ENCODE assay signal across 8 cellular contexts in genomic region chr6:13355043-13355945, GRCh38. TPM values are rescaled to one million over a fixed set of nuclear protein-coding genes. Genes with fewer than 3 reads are reported as not detected.
A peak's percentile ranks its signal among the peaks of the same experiment; 100 is the strongest.
DNase-seq lines count a peak whose midpoint lies in the region; ATAC-seq and TF ChIP-seq lines count a peak whose summit lies in the region.

No MANE protein-coding gene starts in this region.

- peak overlapping the region; percentile 60 for H3K27ac ChIP-seq in CD4-positive, alpha-beta T cell (ENCODE audit: low read depth, low read length)
- H3K27ac ChIP-seq in IMR-90 (ENCODE audit: insufficient read depth, low read length): peak overlapping the region; percentile 94
- peak overlapping the region in 8 of 10 donors; percentile 19 to 78 (median 59) for H3K27ac ChIP-seq in heart right ventricle

- H2BK5ac ChIP-seq in IMR-90 (ENCODE audit: low read depth, low read length, poor library complexity, severe bottlenecking): peak overlapping the region; percentile 99

- peak overlapping the region; percentile 99 for H2BK120ac ChIP-seq in IMR-90 (ENCODE audit: low read depth, low read length)

- peak overlapping the region; percentile 97 for H4K91ac ChIP-seq in IMR-90 (ENCODE audit: insufficient read depth, low read depth, low read length)

- H3K23ac ChIP-seq in IMR-90 (ENCODE audit: low read depth, low read length): peak overlapping the region; percentile 95

- in situ Hi-C loops in IMR-90 (cut with MboI; ENCODE audit: low sequenced_read_pairs): no loop called here

- peak overlapping the region; percentile 83 to 97 for H4K8ac ChIP-seq in IMR-90 (ENCODE audit: low read depth in 2 of 2, low read length in 2 of 2)

- peak overlapping the region; percentile 99 for H2BK20ac ChIP-seq in IMR-90 (ENCODE audit: low read depth, low read length)

- TF ChIP-seq POLR2A in IMR-90 (IDR thresholded peaks at IDR 0.05; ENCODE audit: low read depth, low read length): no peak

- peaks cover 41% of the 10 kb centered on the region for H3K4me1 Mint-ChIP-seq in CD4-positive, alpha-beta T cell (ENCODE audit: low read depth)

- peak overlapping the region; percentile 37; the same call in 1 of the 2 replicates for H3K9ac ChIP-seq in IMR-90 (ENCODE audit: low read depth, low read length)

- peak overlapping the region; percentile 89 for H3K27ac Mint-ChIP-seq in CD4-positive, alpha-beta T cell

- dilution Hi-C loops in IMR-90 (cut with HindIII; ENCODE audit: low sequenced_read_pairs, unreplicated experiment): no loop called here

- peak overlapping the region; percentile 99 for H3K4ac ChIP-seq in IMR-90 (ENCODE audit: low read depth, low read length)

- peak overlapping the region; percentile 97 for H3K14ac ChIP-seq in IMR-90 (replicated peaks; ENCODE audit: low read depth, low read length)

- peak overlapping the region; percentile 96 for H3K18ac ChIP-seq in IMR-90 (ENCODE audit: low read depth, low read length)

- no peak overlapping the region for H3K4me3 ChIP-seq in IMR-90 (ENCODE audit: insufficient read depth, low read depth, low read length)
- peak overlapping the region in 1 of 10 donors; percentile 14 for H3K4me3 ChIP-seq in heart right ventricle

- intact Hi-C loops in CD4-positive, alpha-beta T cell (cut with DNase I, micrococcal nuclease): loop anchor here in 1 of 2 experiments (1.0 kb wide), 1 partner anchor 19 kb away; no protein-coding TSS in a partner anchor
- intact Hi-C loops in IMR-90 (cut with micrococcal nuclease) (loop anchor here (2.0 kb wide), 2 partner anchors 132 to 260 kb away; partner anchors contain the start of genes GFOD1 and NOL7), heart right ventricle (cut with DNase I) (loop anchor here in 1 of 10 donors (5.0 kb wide), 2 partner anchors 132 to 182 kb away; partner anchors contain the start of gene GFOD1)

- no peaks in the 10 kb centered on the region for H3K27me3 Mint-ChIP-seq in CD4-positive, alpha-beta T cell

- peak; percentile 69 for ATAC-seq in CD4-positive, alpha-beta T cell (ENCODE audit: poor library complexity)
- ATAC-seq in GM19463 (IDR thresholded peaks at IDR 0.05; ENCODE audit: unreplicated experiment) (peak; percentile 38), IMR-90 (ENCODE audit: low read depth) (peak; percentile 87), heart right ventricle (peak in 5 of 8 donors; percentile 25 to 53 (median 51)), GM18517 (IDR thresholded peaks at IDR 0.05; ENCODE audit: unreplicated experiment) (no peak)

- no peaks in the 10 kb centered on the region; a peak in 2 of 4 replicates for H3K79me1 ChIP-seq in IMR-90 (ENCODE audit: low read depth in 1 of 2, low read length in 2 of 2)

- POLR2A ChIA-PET in CD4-positive, alpha-beta T cell (lab: Charles Lee): interaction anchor here (0.7 to 2.5 kb wide), 5 partner anchors 17 to 259 kb away, joined by 3 to 14 read pairs (median 3); partner anchors contain the start of genes NOL7, SIRT5 and TBC1D7
- POLR2A ChIA-PET in IMR-90 (lab: Charles Lee; ENCODE audit: unreplicated experiment): no interaction called here

- H4K5ac ChIP-seq in IMR-90 (ENCODE audit: low read depth, low read length): peak overlapping the region; percentile 84

- H3K9me3 Mint-ChIP-seq in CD4-positive, alpha-beta T cell: no peaks in the 10 kb centered on the region

- peak overlapping the region; percentile 91 for H3K56ac ChIP-seq in IMR-90 (ENCODE audit: extremely low read depth, insufficient read depth, low read length)

- no TSS peak for BruUV-seq in IMR-90 (replicated peaks; lab: Mats Ljungman, UMichigan)

- no CpG with 5 or more reads among the region's 7 CpGs for WGBS in IMR-90 (ENCODE audit: extremely low coverage in 2 of 2, insufficient read length in 1 of 2), 2 experiments
- 66 to 70% methylated on average over 7 of the region's 7 CpGs for WGBS in heart right ventricle, 2 donors

- H3K27me3 ChIP-seq in CD4-positive, alpha-beta T cell (ENCODE audit: control insufficient read depth, insufficient read depth, low read length): no peaks in the 10 kb centered on the region
- no peaks in the 10 kb centered on the region for H3K27me3 ChIP-seq in IMR-90 (ENCODE audit: control insufficient read depth, insufficient read depth, low read length)
- no peaks in the 10 kb centered on the region for H3K27me3 ChIP-seq in heart right ventricle

- peak overlapping the region; percentile 75 for H3K4me2 ChIP-seq in IMR-90 (ENCODE audit: low read depth, low read length)

- CTCF ChIA-PET in CD4-positive, alpha-beta T cell (lab: Charles Lee): interaction anchor here (0.8 to 1.2 kb wide), 3 partner anchors 73 to 260 kb away, joined by 3 read pairs; partner anchors contain the start of genes NOL7 and SIRT5
- CTCF ChIA-PET in IMR-90 (lab: Yijun Ruan, JAX): interaction anchor here (1.0 to 1.9 kb wide), 3 partner anchors 11 to 260 kb away, joined by 3 to 4 read pairs (median 3); partner anchors contain the start of gene NOL7

- peak overlapping the region; percentile 86; the same call in 2 of the 3 replicates for H2BK15ac ChIP-seq in IMR-90 (ENCODE audit: low read depth, low read length)

- H2AK5ac ChIP-seq in IMR-90 (ENCODE audit: low read depth, low read length): peak overlapping the region; percentile 99

- H3K4me1 ChIP-seq in IMR-90 (ENCODE audit: control insufficient read depth, insufficient read depth, low read length) (peaks cover 23% of the 10 kb centered on the region), heart right ventricle (peaks cover 3 to 67% (median 48%) of the 10 kb centered on the region in 9 donors)

- H4K20me1 ChIP-seq in IMR-90 (ENCODE audit: insufficient read depth, low read length): no peaks in the 10 kb centered on the region

- no peak for DNase-seq in CD4-positive, alpha-beta T cell
- DNase-seq in IMR-90 (peak; percentile 99), heart right ventricle (no peak), stromal cell of bone marrow (ENCODE audit: low read depth) (peak; percentile 69), ecto neural progenitor cell (ENCODE audit: low spot score) (no peak)
- peak; percentile 38 to 44 for DNase-seq in activated T-cell treated with anti-CD3 and anti-CD28 coated beads, Interleukin-2, amount 50 U/mL, for 48 hours

- peak overlapping the region; percentile 50 for H2AK9ac ChIP-seq in IMR-90 (replicated peaks; ENCODE audit: low read depth, low read length, poor library complexity)

- no peak for TF ChIP-seq CTCF in CD4-positive, alpha-beta T cell (IDR thresholded peaks at IDR 0.05)
- no peak for TF ChIP-seq CTCF in IMR-90 (conservative IDR thresholded peaks at IDR 0.05; ENCODE audit: low read depth, low read length)
- no peak for TF ChIP-seq CTCF in heart right ventricle (IDR thresholded peaks at IDR 0.05)

- H3K36me3 Mint-ChIP-seq in CD4-positive, alpha-beta T cell (ENCODE audit: low read depth): no peaks in the 10 kb centered on the region

- no peaks in the 10 kb centered on the region for H3K36me3 ChIP-seq in IMR-90 (ENCODE audit: control insufficient read depth, insufficient read depth, low read length)
- H3K36me3 ChIP-seq in heart right ventricle: no peaks in the 10 kb centered on the region

- peak overlapping the region; percentile 81 for H3K4me3 Mint-ChIP-seq in CD4-positive, alpha-beta T cell

- TF ChIP-seq RAD21 in IMR-90 (IDR thresholded peaks at IDR 0.05; ENCODE audit: low read length): no peak

- no peaks in the 10 kb centered on the region for H3K9me3 ChIP-seq in CD4-positive, alpha-beta T cell (ENCODE audit: control insufficient read depth, low read length)
- no peaks in the 10 kb centered on the region for H3K9me3 ChIP-seq in IMR-90 (ENCODE audit: control insufficient read depth, insufficient read depth, low read length)
- H3K9me3 ChIP-seq in heart right ventricle: no peaks in the 10 kb centered on the region

- H2AFZ ChIP-seq in IMR-90 (replicated peaks; ENCODE audit: low read length, poor library complexity): peak overlapping the region; percentile 62

- peaks cover 19% of the 10 kb centered on the region for H3K9me1 ChIP-seq in IMR-90 (ENCODE audit: insufficient read depth, low read length)

TF ChIP-seq in IMR-90, 13 proteins besides CTCF, POLR2A, EP300 and RAD21:
- TF ChIP-seq MXI1 (IDR thresholded peaks at IDR 0.05; ENCODE audit: borderline replicate concordance, low read depth, low read length) (no peak), NFE2L2 (IDR thresholded peaks at IDR 0.05; ENCODE audit: low read depth, low read length) (peak; percentile 77), USF2 (IDR thresholded peaks at IDR 0.05; ENCODE audit: low read depth, low read length) (no peak), FOS (IDR thresholded peaks at IDR 0.05; ENCODE audit: low read depth, low read length) (peak; percentile 82; the same call in 1 of the 2 replicates), RFX5 (IDR thresholded peaks at IDR 0.05; ENCODE audit: low read depth, low read length) (no peak), ELK1 (IDR thresholded peaks at IDR 0.05; ENCODE audit: borderline replicate concordance, low read depth, low read length) (no peak)

RNA-seq across cellular contexts. Expression of gene TBC1D7, which starts 27.0 kb away (rescaled TPM):
- total RNA-seq in CD4-positive, alpha-beta T cell: 10 to 100 TPM; 10.2 to 12.3 TPM
- 14.3 and 16.4 TPM in 2 replicates for total RNA-seq in IMR-90 (2012; rRNA removed)
- polyA plus RNA-seq in IMR-90 (2012; rRNA removed): 17.6 and 22.6 TPM in 2 replicates
- 9.8 and 23.1 TPM in 2 replicates for polyA plus RNA-seq in IMR-90 (2012; cell fraction: cytosol; rRNA removed)
- polyA plus RNA-seq in IMR-90 (2012; cell fraction: nucleus; rRNA removed; ENCODE audit: low replicate concordance): 3.2 and 15.3 TPM in 2 replicates
- total RNA-seq in heart right ventricle: 10 to 100 TPM; 21.7 to 42.6 (median 28.6) TPM
- 10 to 100 TPM; 17.3 to 19.3 TPM for polyA plus RNA-seq in heart right ventricle

Comparison
In these comparisons a context has a peak if more than half of its experiments do, and no peak if none do; other contexts are left out.
1. DNase-seq: peak in IMR-90 (single experiment), activated T-cell treated with anti-CD3 and anti-CD28 coated beads, Interleukin-2, amount 50 U/mL, for 48 hours (2 of 2) and stromal cell of bone marrow (single experiment); none in CD4-positive, alpha-beta T cell (0 of 10), heart right ventricle (0 of 2) and ecto neural progenitor cell (single experiment).
2. Peak in every context shown above with its lines, with median percentiles within 50 percentile points of each other: H3K27ac ChIP-seq.